22 cellular contexts compared by ENCODE assay signal in genomic region chr21:21268061-21268471, GRCh38.
DNase-seq lines count a peak whose midpoint lies in the region; TF ChIP-seq lines count a peak whose summit lies in the region.
"Had no signal": no experiment of that assay in that cellular context is flagged by ENCODE, and none has a peak within 500 bp of the region (broad histone marks: within the 10 kb centered on the region; RNA-seq: fewer than 3 reads in every experiment).

No MANE protein-coding gene starts in this region.

- no peak overlapping the region for H3K4me2 ChIP-seq in neuronal stem cell (ENCODE audit: insufficient read depth, low read length, poor library complexity, severe bottlenecking)
- H3K4me2 ChIP-seq: hepatocyte had no signal

- no peak overlapping the region for H3K18ac ChIP-seq in neuronal stem cell (ENCODE audit: low read length)

- DNase-seq in Ammon's horn (ENCODE audit: low spot score) (peak; percentile 35), NCI-H460 (ENCODE audit: extremely low read depth, low read depth) (peak; percentile 11), choroid plexus epithelial cell (ENCODE audit: low read depth) (peak; percentile 54), neuronal stem cell (ENCODE audit: low spot score) (no peak), NCI-H187 treated with DMSO at 0.1 percent for 48 hours (lab: John Stamatoyannopoulos, UW) (no peak), ecto neural progenitor cell (ENCODE audit: low spot score) (no peak), midbrain (lab: John Stamatoyannopoulos, UW) (no peak)
- no peak for DNase-seq in stimulated activated naive CD4-positive, alpha-beta T cell treated with Interleukin-2 at 50 U/mL for 16 hours (lab: John Stamatoyannopoulos, UW)
- DNase-seq: activated CD4-positive, alpha-beta T cell treated with anti-CD3 and anti-CD28 coated beads, Interleukin-2, amount 10 ng/mL, durations not matched to agents 7 days and 5 days; activated gamma-delta T cell; CD4-positive, alpha-beta T cell; DMS153; endodermal cell; KG1; naive thymus-derived CD4-positive, alpha-beta T cell; NCI-H2081 treated with DMSO at 0.1 percent for 48 hours; NCI-H526; SHP77; stimulated activated naive CD8-positive, alpha-beta T cell treated with anti-CD3 and anti-CD28 coated beads, Interleukin-15, amount 100 ng/mL, for 72 hours; T-cell had no signal

- H2AFZ ChIP-seq in neuronal stem cell (ENCODE audit: low read length), result peak overlapping the region; percentile 60
- H2AFZ ChIP-seq: hepatocyte had no signal

- H2BK5ac ChIP-seq in neuronal stem cell (ENCODE audit: low read length), result no peak overlapping the region

- H3K4ac ChIP-seq in neuronal stem cell (ENCODE audit: low read length), result no peak overlapping the region

- H3K4me3 ChIP-seq in choroid plexus epithelial cell (ENCODE audit: low read depth, low read length) (no peak overlapping the region), neuronal stem cell (ENCODE audit: low read length in 2 of 2) (no peak overlapping the region)
- H3K4me3 ChIP-seq: hepatocyte, vagina had no signal

- no peak overlapping the region for H2BK12ac ChIP-seq in neuronal stem cell (ENCODE audit: low read length)

- H2AK5ac ChIP-seq in neuronal stem cell (ENCODE audit: low read depth, low read length), result no peak overlapping the region

- no peaks in the 10 kb centered on the region for H3K79me1 ChIP-seq in neuronal stem cell (ENCODE audit: low read depth, low read length)

- H2BK15ac ChIP-seq in neuronal stem cell (ENCODE audit: low read length), result no peak overlapping the region

- H3K9me3 ChIP-seq in neuronal stem cell (replicated peaks in 1 of 2; ENCODE audit: control insufficient read depth in 2 of 2, insufficient read depth in 1 of 2, low read depth in 1 of 2, low read length in 2 of 2), result no peaks in the 10 kb centered on the region
- H3K9me3 ChIP-seq: vagina had no signal

- H2BK120ac ChIP-seq in neuronal stem cell (ENCODE audit: low read depth, low read length), result no peak overlapping the region

- H3K14ac ChIP-seq in neuronal stem cell (ENCODE audit: low read length), result no peak overlapping the region

- no peaks in the 10 kb centered on the region for H3K36me3 ChIP-seq in neuronal stem cell (replicated peaks in 1 of 2; ENCODE audit: control insufficient read depth in 2 of 2, insufficient read depth in 2 of 2, low read length in 2 of 2)
- H3K36me3 ChIP-seq: vagina had no signal

- H4K8ac ChIP-seq in neuronal stem cell (ENCODE audit: low read depth, low read length), result no peak overlapping the region

- H3K23ac ChIP-seq in neuronal stem cell (ENCODE audit: low read depth, low read length, poor library complexity), result no peak overlapping the region

- peaks cover 2 to 6% of the 10 kb centered on the region in 2 donors for H3K4me1 ChIP-seq in neuronal stem cell (ENCODE audit: control insufficient read depth in 2 of 2, insufficient read depth in 1 of 2, low read depth in 1 of 2, low read length in 2 of 2)
- H3K4me1 ChIP-seq: vagina had no signal

- H3K27me3 ChIP-seq in neuronal stem cell (ENCODE audit: control insufficient read depth in 3 of 3, insufficient read depth in 3 of 3, low read depth in 1 of 3, low read length in 3 of 3), result no peaks in the 10 kb centered on the region
- H3K27me3 ChIP-seq: hepatocyte, vagina had no signal

- H3K9ac ChIP-seq in neuronal stem cell (ENCODE audit: low read depth, low read length, poor library complexity), result no peak overlapping the region

- no CpG with 5 or more reads among the region's 6 CpGs for WGBS in neuronal stem cell (ENCODE audit: extremely low coverage in 2 of 2, insufficient read length in 2 of 2, insufficient replicate concordance in 1 of 2), 2 donors

- TF ChIP-seq CTCF in choroid plexus epithelial cell (conservative IDR thresholded peaks at IDR 0.05; ENCODE audit: low read depth, low read length), result no peak

- H3K27ac ChIP-seq in neuronal stem cell (replicated peaks; ENCODE audit: low read length), result no peak overlapping the region
- H3K27ac ChIP-seq: hepatocyte, vagina had no signal

- no peak overlapping the region for H4K91ac ChIP-seq in neuronal stem cell (ENCODE audit: low read depth, low read length, poor library complexity)

Comparison
In these comparisons a context has a peak if more than half of its experiments do, and no peak if none do; other contexts are left out.
1. DNase-seq: peak in Ammon's horn (single experiment), NCI-H460 (single experiment) and choroid plexus epithelial cell (single experiment); none in neuronal stem cell (single experiment), NCI-H187 treated with DMSO at 0.1 percent for 48 hours (single experiment), ecto neural progenitor cell (single experiment), midbrain (single experiment) and stimulated activated naive CD4-positive, alpha-beta T cell treated with Interleukin-2 at 50 U/mL for 16 hours (single experiment).